31 cellular contexts compared by ENCODE assay signal in the genomic region with DNA sequence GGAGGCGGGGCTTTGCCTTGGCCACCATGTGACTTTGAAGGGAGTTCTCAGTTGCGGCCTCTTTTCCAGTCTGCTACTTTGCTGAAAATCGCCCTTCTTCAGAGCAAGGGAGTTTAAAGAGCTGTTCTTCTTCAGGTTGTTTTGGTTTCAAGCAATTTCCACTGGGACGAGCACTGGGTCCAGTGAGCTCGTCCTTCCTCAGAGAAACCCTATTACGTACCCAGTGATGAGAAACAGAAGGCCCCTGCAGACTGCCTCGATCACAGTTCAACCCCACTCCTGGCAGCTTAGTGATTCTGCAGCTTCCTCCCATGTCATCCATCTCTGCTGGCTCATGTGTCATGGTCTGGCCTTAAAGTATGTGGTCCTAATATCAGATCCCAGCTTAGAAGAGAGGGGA. TPM values are rescaled to one million over a fixed set of nuclear protein-coding genes. Genes with fewer than 3 reads are reported as not detected.
"Had no signal": no experiment of that assay in that cellular context is flagged by ENCODE, and none has a peak within 500 bp of the region (broad histone marks: within the 10 kb centered on the region; RNA-seq: fewer than 3 reads in every experiment).

No MANE protein-coding gene starts in this region.

- H3K27me3 ChIP-seq: heart left ventricle, sigmoid colon, testis, transverse colon had no signal

- ATAC-seq: activated CD4-positive, CD25-positive, alpha-beta regulatory T cell treated with anti-CD3 and anti-CD28 coated beads, Interleukin-2, amount 50 U/mL, for 24 hours; effector memory CD8-positive, alpha-beta T cell; heart left ventricle; left colon; mucosa of descending colon; natural killer cell treated with Interleukin-12 subunit alpha and Interleukin-12 subunit beta and Interleukin-15 and Interleukin-18, amount 100 ng/mL, for 72 hours; stimulated activated memory B cell treated with anti-CD40 and anti-IgM and Interleukin-4, amounts not matched to agents 10 μg/mL and 1 μg/mL and 100 μg/mL, for 72 hours had no signal

- H3K27ac ChIP-seq: heart left ventricle, lower lobe of right lung, testis, WERI-Rb-1 had no signal

- H3K4me3 ChIP-seq: heart left ventricle, lower lobe of right lung, mucosa of descending colon, sigmoid colon, testis, transverse colon had no signal

- H3K4me1 ChIP-seq: heart left ventricle, lower lobe of right lung, testis, transverse colon had no signal

- H3K9me3 Mint-ChIP-seq: activated CD4-positive, alpha-beta memory T cell treated with anti-CD3 and anti-CD28 coated beads for 36 hours; activated CD4-positive, alpha-beta T cell treated with anti-CD3 and anti-CD28 coated beads, Interleukin-2, amount 10 ng/mL, durations not matched to agents 24 days and 14 days; activated naive CD4-positive, alpha-beta T cell treated with anti-CD3 and anti-CD28 coated beads, Interleukin-2, amount 10 ng/mL, durations not matched to agents 7 days and 5 days; activated naive CD8-positive, alpha-beta T cell treated with anti-CD3 and anti-CD28 coated beads, Interleukin-2, amount 10 ng/mL, durations not matched to agents 7 days and 5 days; effector memory CD8-positive, alpha-beta T cell; immature natural killer cell; natural killer cell treated with Interleukin-12 subunit alpha and Interleukin-12 subunit beta and Interleukin-15 and Interleukin-18, amount 100 ng/mL, for 72 hours; stimulated activated memory B cell treated with anti-CD40 and anti-IgM and Interleukin-4, amounts not matched to agents 10 μg/mL and 1 μg/mL and 100 μg/mL, for 72 hours had no signal

- H3K9me3 ChIP-seq: heart left ventricle, lower lobe of right lung, mucosa of descending colon, sigmoid colon, testis, transverse colon had no signal

- DNase-seq: activated CD4-positive, alpha-beta memory T cell treated with anti-CD3 and anti-CD28 coated beads for 36 hours; activated CD4-positive, alpha-beta T cell treated with anti-CD3 and anti-CD28 coated beads, Interleukin-2, amount 10 ng/mL, durations not matched to agents 24 days and 14 days; activated CD8-positive, alpha-beta memory T cell treated with anti-CD3 and anti-CD28 coated beads, Interleukin-2, amount 50 U/mL, for 4 hours; activated gamma-delta T cell; activated naive CD4-positive, alpha-beta T cell treated with anti-CD3 and anti-CD28 coated beads, Interleukin-2, amount 10 ng/mL, durations not matched to agents 7 days and 5 days; activated naive CD8-positive, alpha-beta T cell treated with anti-CD3 and anti-CD28 coated beads, Interleukin-2, amount 10 ng/mL, durations not matched to agents 7 days and 5 days; activated T-cell treated with anti-CD3 and anti-CD28 coated beads, Interleukin-2, amount 50 U/mL, for 1 hour; amniotic stem cell; caudate nucleus; cortex of kidney; effector memory CD8-positive, alpha-beta T cell; erythroblast; heart left ventricle; hypothalamus; immature natural killer cell; kidney; left colon; lower lobe of right lung; mesendoderm; mucosa of descending colon; sigmoid colon; small intestine; stimulated activated CD4-positive, alpha-beta T cell treated with anti-CD3 and anti-CD28 coated beads, Interleukin-4, amount 100 ng/mL, for 4 hours; stimulated activated CD8-positive, alpha-beta memory T cell treated with anti-CD3 and anti-CD28 coated beads, Interleukin-4, amount 100 ng/mL, for 48 hours; T-helper 1 cell; testis; transverse colon; WERI-Rb-1 had no signal

- H3K27ac Mint-ChIP-seq: activated CD4-positive, alpha-beta memory T cell treated with anti-CD3 and anti-CD28 coated beads for 36 hours; activated CD4-positive, alpha-beta T cell treated with anti-CD3 and anti-CD28 coated beads, Interleukin-2, amount 10 ng/mL, durations not matched to agents 24 days and 14 days; activated naive CD4-positive, alpha-beta T cell treated with anti-CD3 and anti-CD28 coated beads, Interleukin-2, amount 10 ng/mL, durations not matched to agents 7 days and 5 days; activated naive CD8-positive, alpha-beta T cell treated with anti-CD3 and anti-CD28 coated beads, Interleukin-2, amount 10 ng/mL, durations not matched to agents 7 days and 5 days; effector memory CD8-positive, alpha-beta T cell; immature natural killer cell; natural killer cell treated with Interleukin-12 subunit alpha and Interleukin-12 subunit beta and Interleukin-15 and Interleukin-18, amount 100 ng/mL, for 72 hours; stimulated activated memory B cell treated with anti-CD40 and anti-IgM and Interleukin-4, amounts not matched to agents 10 μg/mL and 1 μg/mL and 100 μg/mL, for 72 hours had no signal

- H3K4me3 Mint-ChIP-seq: activated CD4-positive, alpha-beta memory T cell treated with anti-CD3 and anti-CD28 coated beads for 36 hours; activated CD4-positive, alpha-beta T cell treated with anti-CD3 and anti-CD28 coated beads, Interleukin-2, amount 10 ng/mL, durations not matched to agents 24 days and 14 days; activated naive CD4-positive, alpha-beta T cell treated with anti-CD3 and anti-CD28 coated beads, Interleukin-2, amount 10 ng/mL, durations not matched to agents 7 days and 5 days; activated naive CD8-positive, alpha-beta T cell treated with anti-CD3 and anti-CD28 coated beads, Interleukin-2, amount 10 ng/mL, durations not matched to agents 7 days and 5 days; effector memory CD8-positive, alpha-beta T cell; immature natural killer cell; natural killer cell treated with Interleukin-12 subunit alpha and Interleukin-12 subunit beta and Interleukin-15 and Interleukin-18, amount 100 ng/mL, for 72 hours; stimulated activated memory B cell treated with anti-CD40 and anti-IgM and Interleukin-4, amounts not matched to agents 10 μg/mL and 1 μg/mL and 100 μg/mL, for 72 hours had no signal

- H3K4me1 Mint-ChIP-seq: activated CD4-positive, alpha-beta T cell treated with anti-CD3 and anti-CD28 coated beads, Interleukin-2, amount 10 ng/mL, durations not matched to agents 24 days and 14 days; activated naive CD4-positive, alpha-beta T cell treated with anti-CD3 and anti-CD28 coated beads, Interleukin-2, amount 10 ng/mL, durations not matched to agents 7 days and 5 days; activated naive CD8-positive, alpha-beta T cell treated with anti-CD3 and anti-CD28 coated beads, Interleukin-2, amount 10 ng/mL, durations not matched to agents 7 days and 5 days; immature natural killer cell; stimulated activated memory B cell treated with anti-CD40 and anti-IgM and Interleukin-4, amounts not matched to agents 10 μg/mL and 1 μg/mL and 100 μg/mL, for 72 hours had no signal

- H3K36me3 ChIP-seq: heart left ventricle, lower lobe of right lung, sigmoid colon, transverse colon, WERI-Rb-1 had no signal

RNA-seq across cellular contexts. Expression of a gene that starts 7.8 kb away (rescaled TPM):
- total RNA-seq: natural killer cell treated with Interleukin-12 subunit alpha and Interleukin-12 subunit beta and Interleukin-15 and Interleukin-18, amount 100 ng/mL, for 72 hours had no signal
- polyA plus RNA-seq: immature natural killer cell had no signal

RNA-seq across cellular contexts. Expression of a gene that starts 27.7 kb away (rescaled TPM):
- total RNA-seq: activated CD4-positive, alpha-beta T cell treated with anti-CD3 and anti-CD28 coated beads, Interleukin-2, amount 10 ng/mL, durations not matched to agents 24 days and 14 days had no signal
